ENCODE assay signal across 8 cellular contexts in genomic region chr2:200888719-200889625, GRCh38. TPM values are rescaled to one million over a fixed set of nuclear protein-coding genes. Genes with fewer than 3 reads are reported as not detected.
DNase-seq lines count a peak whose midpoint lies in the region; ATAC-seq and TF ChIP-seq lines count a peak whose summit lies in the region.

Gene NIF3L1 (plus strand): TSS chr2:200889371. CDS start chr2:200891944, 2,573 bp downstream.
Gene PPIL3 (minus strand): TSS chr2:200889077. CDS start chr2:200887615, 1,462 bp downstream.

- peak within 1 kb of the TSS; percentile 92 to 99 for H3K9ac ChIP-seq in liver (ENCODE audit: low read depth in 1 of 2, low read length in 2 of 2)

- peak in 1 of 2 donors; percentile 38 for TF ChIP-seq RAD21 in liver (IDR thresholded peaks at IDR 0.05)

- DNase-seq in NCI-H82 (lab: John Stamatoyannopoulos, UW) (peak; percentile 99), dermis microvascular lymphatic vessel endothelial cell (ENCODE audit: low read depth in 2 of 2) (peak; percentile 96 to 97)
- DNase-seq in activated CD4-positive, alpha-beta T cell treated with anti-CD3 and anti-CD28 coated beads, Interleukin-2, amount 50 U/mL, for 48 hours = peak; percentile 97 to 98
- DNase-seq in stimulated activated CD4-positive, alpha-beta T cell treated with anti-CD3 and anti-CD28 coated beads, Interleukin-4, amount 100 ng/mL, for 24 hours = peak; percentile 98

- ATAC-seq in GM19397 (IDR thresholded peaks at IDR 0.05; ENCODE audit: unreplicated experiment) (peak; percentile 88), HG03571 (IDR thresholded peaks at IDR 0.05; ENCODE audit: unreplicated experiment) (peak; percentile 89)

- H3K4me3 ChIP-seq in liver (ENCODE audit: low read depth in 1 of 3, low read length in 3 of 3) = peak within 1 kb of the TSS; percentile 62 to 99 (median 96)

- no peaks in the 10 kb centered on the region for H3K27me3 ChIP-seq in liver (ENCODE audit: control insufficient read depth in 4 of 4, insufficient read depth in 4 of 4, low read length in 3 of 4)

- H3K36me3 ChIP-seq in liver (ENCODE audit: control insufficient read depth in 4 of 4, insufficient read depth in 3 of 4, low read depth in 1 of 4, low read length in 3 of 4) = peaks cover under 1 to 7% (median 4%) of the 10 kb centered on the region in 4 donors

- TF ChIP-seq CTCF in C4-2B (conservative IDR thresholded peaks at IDR 0.05) (no peak; the same call in 1 of the 2 replicates), liver (IDR thresholded peaks at IDR 0.05; ENCODE audit: low read depth, low read length, missing input control) (no peak)

- H3K4me1 ChIP-seq in liver (ENCODE audit: control insufficient read depth in 4 of 4, insufficient read depth in 4 of 4, low read length in 3 of 4) = peaks cover 5 to 16% (median 12%) of the 10 kb centered on the region in 4 donors

- H3K27ac ChIP-seq in C4-2B (peak within 1 kb of the TSS; percentile 92), liver (ENCODE audit: low read depth in 1 of 2, low read length in 2 of 2) (peak within 1 kb of the TSS; percentile 86 to 93)

- WGBS in liver = under 1% methylated on average over 49 of the region's 49 CpGs

- H3K9me3 ChIP-seq in liver (ENCODE audit: control insufficient read depth in 4 of 4, low read length in 3 of 4) = no peaks in the 10 kb centered on the region

TF ChIP-seq in liver, 16 proteins besides CTCF, POLR2A, EP300 and RAD21:
- no peak for TF ChIP-seq HNF4G (IDR thresholded peaks at IDR 0.05)
- TF ChIP-seq ATF3 (IDR thresholded peaks at IDR 0.05) = no peak
- TF ChIP-seq MAX (IDR thresholded peaks at IDR 0.05) = peak; percentile 82
- peak; percentile 33 to 63 for TF ChIP-seq RXRA (IDR thresholded peaks at IDR 0.05)
- TF ChIP-seq SP1 (IDR thresholded peaks at IDR 0.05) = peak; percentile 77
- peak; percentile 26 for TF ChIP-seq FOXA1 (IDR thresholded peaks at IDR 0.05)
- TF ChIP-seq YY1 (IDR thresholded peaks at IDR 0.05) = peak; percentile 51
- TF ChIP-seq FOXA2 (IDR thresholded peaks at IDR 0.05) = peak; percentile 5
- TF ChIP-seq REST (IDR thresholded peaks at IDR 0.05) = peak; percentile 94
- TF ChIP-seq GABPA (IDR thresholded peaks at IDR 0.05 in 1 of 2, conservative IDR thresholded peaks at IDR 0.05 in 1 of 2) = peak; percentile 99 to 100
- peak; percentile 65 for TF ChIP-seq EGR1 (IDR thresholded peaks at IDR 0.05; ENCODE audit: low read depth in 2 of 2)
- peak; percentile 39 to 44 for TF ChIP-seq JUND (IDR thresholded peaks at IDR 0.05)
- no peak for TF ChIP-seq ZBTB33 (IDR thresholded peaks at IDR 0.05)
- peak; percentile 71 for TF ChIP-seq TAF1 (conservative IDR thresholded peaks at IDR 0.05)
- TF ChIP-seq HNF4A (conservative IDR thresholded peaks at IDR 0.05) = no peak
- TF ChIP-seq NR2F2 (IDR thresholded peaks at IDR 0.05) = no peak

RNA-seq across cellular contexts. Expression of gene NIF3L1, which starts in this region (rescaled TPM):
- 12.6 and 14.4 TPM in 2 replicates for total RNA-seq in dermis microvascular lymphatic vessel endothelial cell
- total RNA-seq in liver = 10 to 100 TPM; 19.0 to 20.7 TPM
- polyA plus RNA-seq in liver = 10 to 100 TPM; 13.2 to 14.0 TPM

RNA-seq across cellular contexts. Expression of gene PPIL3, which starts in this region (rescaled TPM):
- 22.5 and 23.4 TPM in 2 replicates for total RNA-seq in dermis microvascular lymphatic vessel endothelial cell
- 10 to 100 TPM; 30.7 to 35.4 TPM for total RNA-seq in liver
- 1 to 10 TPM; 8.6 to 9.1 TPM for polyA plus RNA-seq in liver

Comparison
In these comparisons a context has a peak if more than half of its experiments do, and no peak if none do; other contexts are left out.
1. Peak in every context shown above with its lines: DNase-seq, ATAC-seq, H3K4me3 ChIP-seq and H3K27ac ChIP-seq.